ENCODE assay signal across 16 cellular contexts in genomic region chr6:166478782-166479592, GRCh38.
"Had no signal": no experiment of that assay in that cellular context is flagged by ENCODE, and none has a peak within 500 bp of the region (broad histone marks: within the 10 kb centered on the region; RNA-seq: fewer than 3 reads in every experiment).

No MANE protein-coding gene starts in this region.

- H3K4me3 ChIP-seq: gastrocnemius medialis, heart left ventricle, lung, SK-N-MC, suprapubic skin, upper lobe of left lung had no signal

- H3K27me3 ChIP-seq: gastrocnemius medialis, heart left ventricle, suprapubic skin, upper lobe of left lung had no signal

- H3K9me3 ChIP-seq: gastrocnemius medialis, heart left ventricle, suprapubic skin, upper lobe of left lung had no signal

- ATAC-seq: activated CD8-positive, alpha-beta T cell treated with anti-CD3 and anti-CD28 coated beads, Interleukin-2, amount 10 ng/mL, durations not matched to agents 7 days and 5 days; esophagus mucosa; gastrocnemius medialis; heart left ventricle; natural killer cell treated with Interleukin-12 subunit alpha and Interleukin-12 subunit beta and Interleukin-15 and Interleukin-18, amount 100 ng/mL, for 72 hours had no signal

- H3K4me1 ChIP-seq: gastrocnemius medialis, heart left ventricle, suprapubic skin, upper lobe of left lung had no signal

- H3K27ac ChIP-seq: gastrocnemius medialis, heart left ventricle, SK-N-MC, suprapubic skin had no signal

- DNase-seq: activated CD4-positive, alpha-beta T cell treated with anti-CD3 and anti-CD28 coated beads, Interleukin-2, amount 10 ng/mL, durations not matched to agents 7 days and 5 days; activated CD8-positive, alpha-beta T cell treated with anti-CD3 and anti-CD28 coated beads, Interleukin-2, amount 10 ng/mL, durations not matched to agents 7 days and 5 days; activated naive CD4-positive, alpha-beta T cell treated with anti-CD3 and anti-CD28 coated beads for 36 hours; activated T-cell treated with anti-CD3 and anti-CD28 coated beads, Interleukin-2, amount 50 U/mL, for 24 hours; cerebellar nuclear complex; effector CD8-positive, alpha-beta T cell; heart left ventricle; immature natural killer cell; nucleus accumbens; upper lobe of left lung had no signal
